Comparison of ENCODE assay signal across 1 cellular context in the genomic region with DNA sequence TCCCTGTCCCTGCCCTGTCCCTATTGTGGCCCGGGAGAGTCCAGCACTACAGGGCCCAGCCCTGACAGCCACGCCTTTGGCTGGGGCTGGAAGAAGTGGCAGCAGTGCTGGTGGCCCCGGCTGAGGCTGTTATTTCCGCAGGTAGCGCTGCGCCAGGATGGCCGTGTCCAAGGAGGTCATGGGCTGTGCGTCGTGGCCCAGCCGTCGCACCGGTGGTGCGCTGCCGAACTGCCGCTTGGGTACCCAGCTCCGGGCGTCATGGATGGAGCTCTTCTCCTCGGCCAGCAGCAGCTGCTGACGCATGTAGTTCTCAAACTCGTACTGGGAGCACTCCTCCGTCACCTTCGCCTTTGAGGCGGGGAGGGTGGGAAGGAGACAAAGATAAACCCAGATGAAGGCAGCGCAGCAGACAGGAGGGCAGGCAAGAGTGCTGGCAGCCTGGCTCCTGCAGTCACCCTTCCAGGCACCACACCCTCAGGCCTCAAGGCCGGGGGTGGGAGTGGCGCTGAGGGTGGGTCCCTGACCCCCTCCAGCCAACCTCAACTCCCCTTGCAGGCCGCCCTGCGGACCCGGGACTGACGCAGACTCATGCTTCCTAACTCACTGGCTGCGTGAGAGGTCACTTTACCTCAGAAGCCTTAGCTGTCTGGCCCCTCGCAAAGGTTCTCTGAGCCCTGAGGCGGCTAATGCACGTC.
TF ChIP-seq lines count a peak whose summit lies in the region.

No MANE protein-coding gene starts in this region.

TF ChIP-seq in K562, 482 proteins besides CTCF, POLR2A, EP300 and RAD21:
- TF ChIP-seq ELF1 (tag; IDR thresholded peaks at IDR 0.05) (no peak), POLR2G (IDR thresholded peaks at IDR 0.05; ENCODE audit: low read depth, low read length) (peak; percentile 52; the same call in 1 of the 2 replicates), ZFX (CRISPR knock-in tag; IDR thresholded peaks at IDR 0.05) (no peak), BCL6 (CRISPR knock-in tag; IDR thresholded peaks at IDR 0.05) (no peak), RBM22 (IDR thresholded peaks at IDR 0.05; ENCODE audit: low read depth, low read length, poor library complexity, severe bottlenecking) (peak; percentile 72), CREB1 (IDR thresholded peaks at IDR 0.05) (no peak), CREB1 (CRISPR knock-in tag; IDR thresholded peaks at IDR 0.05) (no peak), NFRKB (IDR thresholded peaks at IDR 0.05; ENCODE audit: low read depth) (no peak), HMGN3 (IDR thresholded peaks at IDR 0.05; ENCODE audit: borderline replicate concordance, extremely low read depth, insufficient read length, low read depth, low read length) (peak; percentile 28), ZNF785 (CRISPR knock-in tag; IDR thresholded peaks at IDR 0.05) (no peak), LCOR (CRISPR knock-in tag; IDR thresholded peaks at IDR 0.05) (no peak)
- TF ChIP-seq, protein P1, sequence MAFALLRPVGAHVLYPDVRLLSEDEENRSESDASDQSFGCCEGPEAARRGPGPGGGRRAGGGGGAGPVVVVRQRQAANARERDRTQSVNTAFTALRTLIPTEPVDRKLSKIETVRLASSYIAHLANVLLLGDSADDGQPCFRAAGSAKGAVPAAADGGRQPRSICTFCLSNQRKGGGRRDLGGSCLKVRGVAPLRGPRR (CRISPR knock-in tag; IDR thresholded peaks at IDR 0.05), result no peak
